ENCODE assay signal across 1 cellular context in genomic region chr13:34678154-34678553, GRCh38.
TF ChIP-seq lines count a peak whose summit lies in the region.

No MANE protein-coding gene starts in this region.

TF ChIP-seq in SK-N-SH, 30 proteins besides CTCF, POLR2A, EP300 and RAD21 (continued from another document):
- peak; percentile 74; the same call in 1 of the 2 replicates for TF ChIP-seq FOSL2 (IDR thresholded peaks at IDR 0.05; ENCODE audit: borderline replicate concordance, low read depth)
- TF ChIP-seq MEF2A (IDR thresholded peaks at IDR 0.05; ENCODE audit: borderline replicate concordance, low read depth): no peak
- no peak for TF ChIP-seq TAF1 (IDR thresholded peaks at IDR 0.05; ENCODE audit: borderline replicate concordance, low read depth, low read length)
- TF ChIP-seq POLR2AphosphoS5 (IDR thresholded peaks at IDR 0.05; ENCODE audit: low read depth, low read length): peak; percentile 49; the same call in 1 of the 2 replicates
- TF ChIP-seq GATA2 (CRISPR knock-in tag; IDR thresholded peaks at IDR 0.05): peak; percentile 18; the same call in 1 of the 2 replicates
- peak; percentile 65 for TF ChIP-seq NFIC (IDR thresholded peaks at IDR 0.05; ENCODE audit: borderline replicate concordance)
- peak; percentile 62; the same call in 1 of the 2 replicates for TF ChIP-seq TEAD4 (IDR thresholded peaks at IDR 0.05; ENCODE audit: borderline replicate concordance, insufficient read depth)
- TF ChIP-seq USF2 (IDR thresholded peaks at IDR 0.05; ENCODE audit: borderline replicate concordance, low read depth, low read length): no peak
